ENCODE assay signal across 1 cellular context in the genomic region with DNA sequence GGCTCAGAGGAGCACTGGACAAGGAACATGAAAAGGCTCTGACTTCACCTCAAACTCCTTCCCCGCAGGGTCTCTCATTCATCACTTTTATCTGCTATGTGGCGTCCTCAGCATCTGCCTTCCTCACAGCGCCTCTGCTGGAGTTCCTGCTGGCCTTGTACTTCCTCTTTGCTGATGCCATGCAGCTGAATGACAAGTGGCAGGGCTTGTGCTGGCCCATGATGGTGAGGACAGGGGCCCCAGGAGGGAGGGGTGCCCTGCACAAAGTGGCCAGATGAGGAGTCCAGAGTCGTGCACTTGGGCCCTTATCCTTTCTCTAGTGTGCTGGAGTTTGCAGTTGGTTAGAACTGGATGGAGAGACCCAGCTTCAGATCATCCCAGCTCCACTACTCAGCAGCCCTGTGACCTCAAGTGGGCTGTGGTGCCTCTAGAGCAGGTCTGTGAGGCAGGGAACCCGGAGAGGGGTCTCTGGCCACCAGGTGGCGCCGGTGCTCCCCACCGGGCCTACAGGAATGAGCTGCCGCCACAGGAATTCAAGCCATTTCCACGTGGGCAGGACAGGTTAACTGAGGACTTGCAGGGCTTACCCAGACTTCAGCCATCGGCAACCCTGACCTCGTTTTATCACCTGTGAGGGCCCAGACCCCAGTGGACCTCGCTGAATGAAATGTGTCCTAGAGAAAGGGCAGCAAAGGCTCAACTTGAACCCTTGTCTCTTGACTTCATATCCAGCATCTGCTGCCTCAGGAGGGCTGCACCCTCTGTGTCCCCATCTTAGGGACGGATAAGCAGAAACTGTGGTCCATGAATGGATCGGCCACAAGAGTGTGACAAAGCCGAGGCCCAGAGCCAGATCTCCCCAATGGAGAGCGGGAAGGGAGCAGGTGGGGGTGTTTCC.
A peak's percentile ranks its signal among the peaks of the same experiment; 100 is the strongest.
TF ChIP-seq lines count a peak whose summit lies in the region.

No MANE protein-coding gene starts in this region.

TF ChIP-seq in H1, 55 proteins besides CTCF, POLR2A, EP300 and RAD21:
- TF ChIP-seq FOSL1 (IDR thresholded peaks at IDR 0.05; ENCODE audit: insufficient read depth, low read depth, low read length) (no peak), SP1 (IDR thresholded peaks at IDR 0.05; ENCODE audit: low read depth, low read length) (no peak), YY1 (IDR thresholded peaks at IDR 0.05; ENCODE audit: low read depth, low read length) (peak; percentile 28; the same call in 1 of the 2 replicates), POLR2AphosphoS5 (IDR thresholded peaks at IDR 0.05; ENCODE audit: low read depth, low read length) (no peak), SIRT6 (IDR thresholded peaks at IDR 0.05; ENCODE audit: low read length) (no peak), GTF2F1 (IDR thresholded peaks at IDR 0.05; ENCODE audit: borderline replicate concordance, low read depth, low read length) (no peak), TAF1 (IDR thresholded peaks at IDR 0.05; ENCODE audit: low read depth, low read length) (no peak), EZH2 (IDR thresholded peaks at IDR 0.05; ENCODE audit: low read depth, low read length, severe bottlenecking) (no peak), CREB1 (IDR thresholded peaks at IDR 0.05) (peak; percentile 18; the same call in 1 of the 2 replicates), SIX5 (IDR thresholded peaks at IDR 0.05; ENCODE audit: low read depth, low read length) (no peak), CTBP2 (IDR thresholded peaks at IDR 0.05; ENCODE audit: borderline replicate concordance, insufficient read depth, insufficient read length, low read length) (no peak), PHF8 (conservative IDR thresholded peaks at IDR 0.05; ENCODE audit: low read depth, low read length) (no peak), TCF12 (IDR thresholded peaks at IDR 0.05; ENCODE audit: low read depth, low read length) (no peak), BCL11A (IDR thresholded peaks at IDR 0.05; ENCODE audit: low read depth in 2 of 2, low read length in 2 of 2) (no peak), CEBPB (IDR thresholded peaks at IDR 0.05; ENCODE audit: low read depth, low read length) (no peak), ASH2L (IDR thresholded peaks at IDR 0.05; ENCODE audit: low read length) (peak; percentile 25), MAFK (IDR thresholded peaks at IDR 0.05; ENCODE audit: low read depth, low read length) (no peak), HDAC6 (IDR thresholded peaks at IDR 0.05; ENCODE audit: low read depth, low read length) (no peak), BRCA1 (IDR thresholded peaks at IDR 0.05; ENCODE audit: low read depth, low read length) (no peak), RBBP5 (IDR thresholded peaks at IDR 0.05; ENCODE audit: borderline replicate concordance, low read depth, low read length) (no peak), TEAD4 (IDR thresholded peaks at IDR 0.05; ENCODE audit: low read depth, low read length) (peak; percentile 88), SIN3A (conservative IDR thresholded peaks at IDR 0.05 in 1 of 2, IDR thresholded peaks at IDR 0.05 in 1 of 2; ENCODE audit: low read depth in 1 of 2, low read length in 2 of 2) (peak; percentile 46 to 85; a peak in 1 of 4 replicates), RNF2 (IDR thresholded peaks at IDR 0.05; ENCODE audit: borderline replicate concordance, low read depth, low read length, missing control alignments, poor library complexity, severe bottlenecking) (no peak), NRF1 (IDR thresholded peaks at IDR 0.05; ENCODE audit: low read depth, low read length) (0 out of 2 replicates have a peak, but pooled peaks have one; percentile 9), SP2 (IDR thresholded peaks at IDR 0.05; ENCODE audit: low read length) (no peak), RXRA (IDR thresholded peaks at IDR 0.05; ENCODE audit: insufficient read depth, low read depth, low read length) (0 out of 2 replicates have a peak, but pooled peaks have one; percentile 50), EGR1 (IDR thresholded peaks at IDR 0.05; ENCODE audit: borderline replicate concordance, low read depth, low read length) (no peak), CBX8 (IDR thresholded peaks at IDR 0.05; ENCODE audit: borderline replicate concordance, low read depth, low read length) (no peak), NANOG (IDR thresholded peaks at IDR 0.05; ENCODE audit: insufficient read depth, low read depth, low read length, poor library complexity, severe bottlenecking) (no peak), HDAC2 (IDR thresholded peaks at IDR 0.05; ENCODE audit: borderline replicate concordance in 1 of 2, low read depth in 2 of 2, low read length in 2 of 2) (no peak), TAF7 (optimal IDR thresholded peaks at IDR 0.05; ENCODE audit: borderline replicate concordance, low read depth, low read length) (no peak), SP4 (IDR thresholded peaks at IDR 0.05; ENCODE audit: low read length) (no peak), ZNF274 (IDR thresholded peaks at IDR 0.05; ENCODE audit: borderline replicate concordance, extremely low read depth, low read length) (no peak), KDM5A (IDR thresholded peaks at IDR 0.05; ENCODE audit: low read length) (no peak), GABPA (IDR thresholded peaks at IDR 0.05; ENCODE audit: borderline replicate concordance, insufficient read depth, low read length) (0 out of 2 replicates have a peak, but pooled peaks have one; percentile 19), SUZ12 (IDR thresholded peaks at IDR 0.05; ENCODE audit: low read length) (no peak), JUND (IDR thresholded peaks at IDR 0.05; ENCODE audit: low read length) (no peak), KDM1A (IDR thresholded peaks at IDR 0.05; ENCODE audit: borderline replicate concordance, low read length) (no peak; the same call in 1 of the 2 replicates), POU5F1 (IDR thresholded peaks at IDR 0.05; ENCODE audit: low read depth, low read length) (no peak), CBX5 (IDR thresholded peaks at IDR 0.05; ENCODE audit: low read depth, low read length) (no peak), SAP30 (IDR thresholded peaks at IDR 0.05; ENCODE audit: insufficient read depth, insufficient replicate concordance, low read length) (peak; percentile 50), CHD2 (IDR thresholded peaks at IDR 0.05; ENCODE audit: low read length) (no peak), KDM4A (IDR thresholded peaks at IDR 0.05; ENCODE audit: low read depth, low read length, severe bottlenecking) (no peak), BACH1 (IDR thresholded peaks at IDR 0.05; ENCODE audit: low read length) (peak; percentile 58), RFX5 (IDR thresholded peaks at IDR 0.05; ENCODE audit: borderline replicate concordance, low read depth, low read length) (no peak), JUN (IDR thresholded peaks at IDR 0.05; ENCODE audit: low read depth, low read length) (no peak), SRF (IDR thresholded peaks at IDR 0.05; ENCODE audit: low read depth, low read length) (no peak), TBP (IDR thresholded peaks at IDR 0.05; ENCODE audit: low read depth, low read length) (no peak), CHD1 (IDR thresholded peaks at IDR 0.05; ENCODE audit: low read depth, low read length) (no peak)
- TF ChIP-seq, protein P1, sequence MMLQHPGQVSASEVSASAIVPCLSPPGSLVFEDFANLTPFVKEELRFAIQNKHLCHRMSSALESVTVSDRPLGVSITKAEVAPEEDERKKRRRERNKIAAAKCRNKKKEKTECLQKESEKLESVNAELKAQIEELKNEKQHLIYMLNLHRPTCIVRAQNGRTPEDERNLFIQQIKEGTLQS (IDR thresholded peaks at IDR 0.05; ENCODE audit: insufficient read depth, low read depth, low read length) = no peak
- TF ChIP-seq, protein P2, sequence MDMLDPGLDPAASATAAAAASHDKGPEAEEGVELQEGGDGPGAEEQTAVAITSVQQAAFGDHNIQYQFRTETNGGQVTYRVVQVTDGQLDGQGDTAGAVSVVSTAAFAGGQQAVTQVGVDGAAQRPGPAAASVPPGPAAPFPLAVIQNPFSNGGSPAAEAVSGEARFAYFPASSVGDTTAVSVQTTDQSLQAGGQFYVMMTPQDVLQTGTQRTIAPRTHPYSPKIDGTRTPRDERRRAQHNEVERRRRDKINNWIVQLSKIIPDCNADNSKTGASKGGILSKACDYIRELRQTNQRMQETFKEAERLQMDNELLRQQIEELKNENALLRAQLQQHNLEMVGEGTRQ (IDR thresholded peaks at IDR 0.05; ENCODE audit: low read length) = no peak; the same call in 1 of the 2 replicates
- TF ChIP-seq, protein P3, sequence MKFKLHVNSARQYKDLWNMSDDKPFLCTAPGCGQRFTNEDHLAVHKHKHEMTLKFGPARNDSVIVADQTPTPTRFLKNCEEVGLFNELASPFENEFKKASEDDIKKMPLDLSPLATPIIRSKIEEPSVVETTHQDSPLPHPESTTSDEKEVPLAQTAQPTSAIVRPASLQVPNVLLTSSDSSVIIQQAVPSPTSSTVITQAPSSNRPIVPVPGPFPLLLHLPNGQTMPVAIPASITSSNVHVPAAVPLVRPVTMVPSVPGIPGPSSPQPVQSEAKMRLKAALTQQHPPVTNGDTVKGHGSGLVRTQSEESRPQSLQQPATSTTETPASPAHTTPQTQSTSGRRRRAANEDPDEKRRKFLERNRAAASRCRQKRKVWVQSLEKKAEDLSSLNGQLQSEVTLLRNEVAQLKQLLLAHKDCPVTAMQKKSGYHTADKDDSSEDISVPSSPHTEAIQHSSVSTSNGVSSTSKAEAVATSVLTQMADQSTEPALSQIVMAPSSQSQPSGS (IDR thresholded peaks at IDR 0.05; ENCODE audit: low read length) = peak; percentile 64; the same call in 1 of the 2 replicates
- TF ChIP-seq, protein P4, sequence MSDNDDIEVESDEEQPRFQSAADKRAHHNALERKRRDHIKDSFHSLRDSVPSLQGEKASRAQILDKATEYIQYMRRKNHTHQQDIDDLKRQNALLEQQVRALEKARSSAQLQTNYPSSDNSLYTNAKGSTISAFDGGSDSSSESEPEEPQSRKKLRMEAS (IDR thresholded peaks at IDR 0.05) = peak; percentile 96
- TF ChIP-seq, protein P5, sequence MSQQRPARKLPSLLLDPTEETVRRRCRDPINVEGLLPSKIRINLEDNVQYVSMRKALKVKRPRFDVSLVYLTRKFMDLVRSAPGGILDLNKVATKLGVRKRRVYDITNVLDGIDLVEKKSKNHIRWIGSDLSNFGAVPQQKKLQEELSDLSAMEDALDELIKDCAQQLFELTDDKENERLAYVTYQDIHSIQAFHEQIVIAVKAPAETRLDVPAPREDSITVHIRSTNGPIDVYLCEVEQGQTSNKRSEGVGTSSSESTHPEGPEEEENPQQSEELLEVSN (IDR thresholded peaks at IDR 0.05) = peak; percentile 87
- TF ChIP-seq, protein P6, sequence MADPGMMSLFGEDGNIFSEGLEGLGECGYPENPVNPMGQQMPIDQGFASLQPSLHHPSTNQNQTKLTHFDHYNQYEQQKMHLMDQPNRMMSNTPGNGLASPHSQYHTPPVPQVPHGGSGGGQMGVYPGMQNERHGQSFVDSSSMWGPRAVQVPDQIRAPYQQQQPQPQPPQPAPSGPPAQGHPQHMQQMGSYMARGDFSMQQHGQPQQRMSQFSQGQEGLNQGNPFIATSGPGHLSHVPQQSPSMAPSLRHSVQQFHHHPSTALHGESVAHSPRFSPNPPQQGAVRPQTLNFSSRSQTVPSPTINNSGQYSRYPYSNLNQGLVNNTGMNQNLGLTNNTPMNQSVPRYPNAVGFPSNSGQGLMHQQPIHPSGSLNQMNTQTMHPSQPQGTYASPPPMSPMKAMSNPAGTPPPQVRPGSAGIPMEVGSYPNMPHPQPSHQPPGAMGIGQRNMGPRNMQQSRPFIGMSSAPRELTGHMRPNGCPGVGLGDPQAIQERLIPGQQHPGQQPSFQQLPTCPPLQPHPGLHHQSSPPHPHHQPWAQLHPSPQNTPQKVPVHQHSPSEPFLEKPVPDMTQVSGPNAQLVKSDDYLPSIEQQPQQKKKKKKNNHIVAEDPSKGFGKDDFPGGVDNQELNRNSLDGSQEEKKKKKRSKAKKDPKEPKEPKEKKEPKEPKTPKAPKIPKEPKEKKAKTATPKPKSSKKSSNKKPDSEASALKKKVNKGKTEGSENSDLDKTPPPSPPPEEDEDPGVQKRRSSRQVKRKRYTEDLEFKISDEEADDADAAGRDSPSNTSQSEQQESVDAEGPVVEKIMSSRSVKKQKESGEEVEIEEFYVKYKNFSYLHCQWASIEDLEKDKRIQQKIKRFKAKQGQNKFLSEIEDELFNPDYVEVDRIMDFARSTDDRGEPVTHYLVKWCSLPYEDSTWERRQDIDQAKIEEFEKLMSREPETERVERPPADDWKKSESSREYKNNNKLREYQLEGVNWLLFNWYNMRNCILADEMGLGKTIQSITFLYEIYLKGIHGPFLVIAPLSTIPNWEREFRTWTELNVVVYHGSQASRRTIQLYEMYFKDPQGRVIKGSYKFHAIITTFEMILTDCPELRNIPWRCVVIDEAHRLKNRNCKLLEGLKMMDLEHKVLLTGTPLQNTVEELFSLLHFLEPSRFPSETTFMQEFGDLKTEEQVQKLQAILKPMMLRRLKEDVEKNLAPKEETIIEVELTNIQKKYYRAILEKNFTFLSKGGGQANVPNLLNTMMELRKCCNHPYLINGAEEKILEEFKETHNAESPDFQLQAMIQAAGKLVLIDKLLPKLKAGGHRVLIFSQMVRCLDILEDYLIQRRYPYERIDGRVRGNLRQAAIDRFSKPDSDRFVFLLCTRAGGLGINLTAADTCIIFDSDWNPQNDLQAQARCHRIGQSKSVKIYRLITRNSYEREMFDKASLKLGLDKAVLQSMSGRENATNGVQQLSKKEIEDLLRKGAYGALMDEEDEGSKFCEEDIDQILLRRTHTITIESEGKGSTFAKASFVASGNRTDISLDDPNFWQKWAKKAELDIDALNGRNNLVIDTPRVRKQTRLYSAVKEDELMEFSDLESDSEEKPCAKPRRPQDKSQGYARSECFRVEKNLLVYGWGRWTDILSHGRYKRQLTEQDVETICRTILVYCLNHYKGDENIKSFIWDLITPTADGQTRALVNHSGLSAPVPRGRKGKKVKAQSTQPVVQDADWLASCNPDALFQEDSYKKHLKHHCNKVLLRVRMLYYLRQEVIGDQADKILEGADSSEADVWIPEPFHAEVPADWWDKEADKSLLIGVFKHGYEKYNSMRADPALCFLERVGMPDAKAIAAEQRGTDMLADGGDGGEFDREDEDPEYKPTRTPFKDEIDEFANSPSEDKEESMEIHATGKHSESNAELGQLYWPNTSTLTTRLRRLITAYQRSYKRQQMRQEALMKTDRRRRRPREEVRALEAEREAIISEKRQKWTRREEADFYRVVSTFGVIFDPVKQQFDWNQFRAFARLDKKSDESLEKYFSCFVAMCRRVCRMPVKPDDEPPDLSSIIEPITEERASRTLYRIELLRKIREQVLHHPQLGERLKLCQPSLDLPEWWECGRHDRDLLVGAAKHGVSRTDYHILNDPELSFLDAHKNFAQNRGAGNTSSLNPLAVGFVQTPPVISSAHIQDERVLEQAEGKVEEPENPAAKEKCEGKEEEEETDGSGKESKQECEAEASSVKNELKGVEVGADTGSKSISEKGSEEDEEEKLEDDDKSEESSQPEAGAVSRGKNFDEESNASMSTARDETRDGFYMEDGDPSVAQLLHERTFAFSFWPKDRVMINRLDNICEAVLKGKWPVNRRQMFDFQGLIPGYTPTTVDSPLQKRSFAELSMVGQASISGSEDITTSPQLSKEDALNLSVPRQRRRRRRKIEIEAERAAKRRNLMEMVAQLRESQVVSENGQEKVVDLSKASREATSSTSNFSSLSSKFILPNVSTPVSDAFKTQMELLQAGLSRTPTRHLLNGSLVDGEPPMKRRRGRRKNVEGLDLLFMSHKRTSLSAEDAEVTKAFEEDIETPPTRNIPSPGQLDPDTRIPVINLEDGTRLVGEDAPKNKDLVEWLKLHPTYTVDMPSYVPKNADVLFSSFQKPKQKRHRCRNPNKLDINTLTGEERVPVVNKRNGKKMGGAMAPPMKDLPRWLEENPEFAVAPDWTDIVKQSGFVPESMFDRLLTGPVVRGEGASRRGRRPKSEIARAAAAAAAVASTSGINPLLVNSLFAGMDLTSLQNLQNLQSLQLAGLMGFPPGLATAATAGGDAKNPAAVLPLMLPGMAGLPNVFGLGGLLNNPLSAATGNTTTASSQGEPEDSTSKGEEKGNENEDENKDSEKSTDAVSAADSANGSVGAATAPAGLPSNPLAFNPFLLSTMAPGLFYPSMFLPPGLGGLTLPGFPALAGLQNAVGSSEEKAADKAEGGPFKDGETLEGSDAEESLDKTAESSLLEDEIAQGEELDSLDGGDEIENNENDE (IDR thresholded peaks at IDR 0.05; ENCODE audit: insufficient replicate concordance, low read length) = no peak
TF ChIP-seq in H1: peak in this region for 13.
